In genomic region chr15:82963356-82964341, GRCh38 we compare ENCODE assay signal across 1 cellular context.
TF ChIP-seq lines count a peak whose summit lies in the region.

No MANE protein-coding gene starts in this region.

TF ChIP-seq in GM23338, 12 proteins besides CTCF, POLR2A, EP300 and RAD21 (continued from another document):
- TF ChIP-seq ZNF462 (CRISPR knock-in tag; IDR thresholded peaks at IDR 0.05) = peak; percentile 52; the same call in 1 of the 2 replicates
